In the genomic region with DNA sequence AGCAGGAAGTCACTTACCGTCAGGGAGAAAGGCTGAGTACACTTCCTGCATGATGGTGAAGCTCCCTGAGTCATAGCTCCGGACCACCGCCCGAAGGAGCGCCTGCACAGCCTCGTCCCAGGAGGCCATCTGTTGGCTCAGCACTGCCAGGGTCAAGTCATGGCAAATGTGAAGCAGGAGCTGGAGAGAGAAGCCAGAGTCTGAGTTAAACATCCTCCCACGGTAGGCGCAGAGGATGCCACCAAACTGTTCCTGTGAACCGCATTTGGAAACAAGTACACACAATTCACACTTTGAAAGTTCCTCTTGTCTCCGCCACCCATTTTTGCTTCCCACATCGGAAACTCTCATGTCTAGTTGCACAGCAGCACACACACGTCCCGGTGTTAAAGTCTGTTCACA, we compare ENCODE assay signal across 17 cellular contexts.
"Had no signal": no experiment of that assay in that cellular context is flagged by ENCODE, and none has a peak within 500 bp of the region (broad histone marks: within the 10 kb centered on the region; RNA-seq: fewer than 3 reads in every experiment).

No MANE protein-coding gene starts in this region.

- H3K9me3 ChIP-seq: body of pancreas, gastrocnemius medialis, lower lobe of right lung, pancreas, tibial nerve had no signal

- DNase-seq: activated CD4-positive, alpha-beta T cell treated with anti-CD3 and anti-CD28 coated beads, Interleukin-2, amount 50 U/mL, for 48 hours; activated naive CD4-positive, alpha-beta T cell treated with Interleukin-2 at 50 U/mL for 16 hours; activated T-cell treated with anti-CD3 and anti-CD28 coated beads, Interleukin-2, amount 50 U/mL, for 24 hours; body of pancreas; central memory CD4-positive, alpha-beta T cell; endodermal cell; erythroblast; gastrocnemius medialis; immature natural killer cell; lower lobe of right lung; naive thymus-derived CD8-positive, alpha-beta T cell; pancreas; stimulated activated CD4-positive, alpha-beta T cell treated with anti-CD3 and anti-CD28 coated beads, Interleukin-4, amount 100 ng/mL, for 24 hours; stimulated activated naive B cell treated with anti-CD40 and anti-IgM and Interleukin-4, amounts not matched to agents 10 μg/mL and 1 μg/mL and 100 μg/mL, for 72 hours had no signal

- ATAC-seq: body of pancreas; gastrocnemius medialis; lower lobe of right lung; naive thymus-derived CD8-positive, alpha-beta T cell; pancreas; sciatic nerve; stimulated activated naive B cell treated with anti-CD40 and anti-IgM and Interleukin-4, amounts not matched to agents 10 μg/mL and 1 μg/mL and 100 μg/mL, for 72 hours had no signal

- H3K4me1 ChIP-seq: body of pancreas, gastrocnemius medialis, heart right ventricle, lower lobe of right lung, pancreas, tibial nerve had no signal

- H3K4me3 ChIP-seq: body of pancreas, gastrocnemius medialis, heart right ventricle, lower lobe of right lung, pancreas, tibial nerve had no signal

- H3K27me3 ChIP-seq: body of pancreas, gastrocnemius medialis, heart right ventricle, pancreas, tibial nerve had no signal
